In genomic region chr2:231385429-231385828, GRCh38 we compare ENCODE assay signal across 22 cellular contexts. TPM values are rescaled to one million over a fixed set of nuclear protein-coding genes. Genes with fewer than 3 reads are reported as not detected.
A peak's percentile ranks its signal among the peaks of the same experiment; 100 is the strongest.
DNase-seq lines count a peak whose midpoint lies in the region; ATAC-seq, FAIRE-seq and TF ChIP-seq lines count a peak whose summit lies in the region.
"Had no signal": no experiment of that assay in that cellular context is flagged by ENCODE, and none has a peak within 500 bp of the region (broad histone marks: within the 10 kb centered on the region; RNA-seq: fewer than 3 reads in every experiment).

No MANE protein-coding gene starts in this region.

- H3K79me1 ChIP-seq in H1 (ENCODE audit: low read depth, low read length), result no peaks in the 10 kb centered on the region

- H3K4me2 ChIP-seq in H1 (ENCODE audit: insufficient read depth in 1 of 2, low read depth in 2 of 2, low read length in 2 of 2) (no peak overlapping the region), HepG2 (ENCODE audit: low read depth, low read length) (no peak overlapping the region), smooth muscle cell (no peak overlapping the region)

- POLR2A ChIA-PET in H1 (lab: Charles Lee; ENCODE audit: partially characterized antibody) (no interaction called here), HepG2 (lab: Yijun Ruan, JAX) (no interaction called here)

- FAIRE-seq in H1 (lab: Jason Lieb, UNC), result no peak
- peak; percentile 61 for FAIRE-seq in HepG2 (lab: Jason Lieb, UNC)
- FAIRE-seq: GM12878, GM18507, H54, HTR-8/SVneo had no signal

- H3K4me1 ChIP-seq in H1 (replicated peaks in 1 of 4; ENCODE audit: control insufficient read depth in 3 of 4, insufficient read depth in 4 of 4, low read length in 3 of 4) (peaks cover 0 to 9% (median 2%) of the 10 kb centered on the region in 4 experiments; a peak in 6 of 7 replicates), HepG2 (ENCODE audit: insufficient read depth, low read length) (peaks cover 25% of the 10 kb centered on the region), smooth muscle cell (ENCODE audit: low read depth) (no peaks in the 10 kb centered on the region)

- H3F3A ChIP-seq in smooth muscle cell (ENCODE audit: low read depth), result no peaks in the 10 kb centered on the region

- peak overlapping the region; percentile 4 for H3K4me3 Mint-ChIP-seq in natural killer cell treated with Interleukin-12 subunit alpha and Interleukin-12 subunit beta and Interleukin-15 and Interleukin-18, amount 100 ng/mL, for 72 hours
- H3K4me3 Mint-ChIP-seq: CD4-positive, CD25-positive, alpha-beta regulatory T cell; CD8-positive, alpha-beta memory T cell had no signal

- TF ChIP-seq POLR2A in GM18505 (IDR thresholded peaks at IDR 0.05; ENCODE audit: borderline replicate concordance, extremely low read depth, insufficient read depth, insufficient read length) (peak; percentile 29), H1 (IDR thresholded peaks at IDR 0.05; ENCODE audit: control extremely low read depth in 1 of 2, low read depth in 2 of 2, low read length in 2 of 2) (no peak), HepG2 (IDR thresholded peaks at IDR 0.05; ENCODE audit: insufficient read depth in 1 of 2, low read depth in 2 of 2, low read length in 2 of 2) (no peak)

- H3K4me3 ChIP-seq in H1 (ENCODE audit: extremely low read depth in 1 of 4, insufficient read depth in 2 of 4, low read depth in 3 of 4, low read length in 4 of 4) (no peak overlapping the region), HepG2 (replicated peaks in 1 of 3; ENCODE audit: insufficient read depth in 1 of 3, low read depth in 2 of 3, low read length in 3 of 3) (no peak overlapping the region), smooth muscle cell (no peak overlapping the region)
- H3K4me3 ChIP-seq: BLaER1 treated with 17β-estradiol and CSF1 and Interleukin-3, amounts not matched to agents 10 nM and 100 nM; GM12878; GM23248 had no signal

- no peak overlapping the region for H3K27ac Mint-ChIP-seq in natural killer cell treated with Interleukin-12 subunit alpha and Interleukin-12 subunit beta and Interleukin-15 and Interleukin-18, amount 100 ng/mL, for 72 hours
- H3K27ac Mint-ChIP-seq: CD4-positive, CD25-positive, alpha-beta regulatory T cell; CD8-positive, alpha-beta memory T cell had no signal

- no peak overlapping the region for H4K91ac ChIP-seq in H1 (replicated peaks; ENCODE audit: insufficient read length, low read length)

- H3K27ac ChIP-seq in H1 (ENCODE audit: low read depth, low read length) (no peak overlapping the region), HepG2 (ENCODE audit: extremely low read length, insufficient read depth, low read length) (no peak overlapping the region), smooth muscle cell (ENCODE audit: low read depth) (no peak overlapping the region)
- H3K27ac ChIP-seq: BLaER1 treated with 17β-estradiol and CSF1 and Interleukin-3, amounts not matched to agents 10 nM and 100 nM; GM23248 had no signal

- no peak overlapping the region for H3K18ac ChIP-seq in H1 (ENCODE audit: extremely low read depth, low read length)

- H3K56ac ChIP-seq in H1 (replicated peaks; ENCODE audit: insufficient read length, low read depth, low read length), result no peak overlapping the region

- H3K9me3 ChIP-seq in H1 (ENCODE audit: insufficient read depth in 2 of 2, low read depth in 1 of 2, low read length in 1 of 2) (peaks cover 3% of the 10 kb centered on the region in 2 experiments; a peak in 1 of 4 replicates), HepG2 (ENCODE audit: low read length) (no peaks in the 10 kb centered on the region), smooth muscle cell (replicated peaks; ENCODE audit: low read depth) (no peaks in the 10 kb centered on the region)

- H3K36me3 Mint-ChIP-seq in natural killer cell treated with Interleukin-12 subunit alpha and Interleukin-12 subunit beta and Interleukin-15 and Interleukin-18, amount 100 ng/mL, for 72 hours, result peaks cover 5% of the 10 kb centered on the region
- H3K36me3 Mint-ChIP-seq: CD4-positive, CD25-positive, alpha-beta regulatory T cell had no signal

- no peak overlapping the region for H2AFZ ChIP-seq in H1 (ENCODE audit: low read length)
- no peak overlapping the region for H2AFZ ChIP-seq in HepG2 (ENCODE audit: low read length)
- no peak overlapping the region for H2AFZ ChIP-seq in smooth muscle cell (ENCODE audit: low read depth)
- H2AFZ ChIP-seq: GM23248 had no signal

- no peaks in the 10 kb centered on the region for H3K27me3 Mint-ChIP-seq in natural killer cell treated with Interleukin-12 subunit alpha and Interleukin-12 subunit beta and Interleukin-15 and Interleukin-18, amount 100 ng/mL, for 72 hours

- H4K8ac ChIP-seq in H1 (ENCODE audit: extremely low read depth, insufficient read depth, low read length), result no peak overlapping the region

- H3K79me2 ChIP-seq in H1 (ENCODE audit: control insufficient read depth in 1 of 2, insufficient read depth in 2 of 2, low read length in 2 of 2) (no peaks in the 10 kb centered on the region), HepG2 (ENCODE audit: insufficient read depth, low read length) (no peaks in the 10 kb centered on the region), smooth muscle cell (ENCODE audit: low read depth) (no peaks in the 10 kb centered on the region)

- TF ChIP-seq CTCF in H1 (IDR thresholded peaks at IDR 0.05; ENCODE audit: control extremely low read depth in 1 of 3, insufficient read depth in 1 of 3, low read depth in 1 of 3, low read length in 3 of 3) (no peak), HepG2 (CRISPR knock-in tag; IDR thresholded peaks at IDR 0.05) (no peak), smooth muscle cell (IDR thresholded peaks at IDR 0.05; ENCODE audit: borderline replicate concordance, insufficient read depth, poor library complexity, severe bottlenecking) (no peak)

- in situ Hi-C loops in HepG2 (cut with HindIII; ENCODE audit: extremely low pct_ligation_motif_present, low pct_unique_long_range_greater_than_20kb), result no loop called here

- H3K4ac ChIP-seq in H1 (replicated peaks; ENCODE audit: insufficient read length, low read depth, low read length), result no peak overlapping the region

- H4K20me1 ChIP-seq in H1 (replicated peaks in 1 of 2; ENCODE audit: control insufficient read depth in 1 of 2, insufficient read depth in 2 of 2, low read length in 2 of 2) (no peaks in the 10 kb centered on the region), HepG2 (ENCODE audit: insufficient read depth, low read length) (no peaks in the 10 kb centered on the region), smooth muscle cell (ENCODE audit: low read depth) (no peaks in the 10 kb centered on the region)
- H4K20me1 ChIP-seq: BLaER1 treated with 17β-estradiol and CSF1 and Interleukin-3, amounts not matched to agents 10 nM and 100 nM had no signal

- no peaks in the 10 kb centered on the region for H3K36me3 ChIP-seq in H1 (ENCODE audit: control insufficient read depth in 2 of 4, insufficient read depth in 4 of 4, low read length in 3 of 4)
- H3K36me3 ChIP-seq in HepG2 (replicated peaks in 1 of 2; ENCODE audit: control insufficient read depth in 1 of 2, insufficient read depth in 2 of 2, low read length in 2 of 2), result no peaks in the 10 kb centered on the region
- H3K36me3 ChIP-seq in smooth muscle cell (ENCODE audit: low read depth), result no peaks in the 10 kb centered on the region

- peaks cover 8% of the 10 kb centered on the region for H3K23me2 ChIP-seq in H1 (ENCODE audit: low read depth, low read length)

- no peak overlapping the region for H4K5ac ChIP-seq in H1 (ENCODE audit: insufficient read length, low read depth, low read length)

- TF ChIP-seq EP300 in H1 (IDR thresholded peaks at IDR 0.05; ENCODE audit: borderline replicate concordance in 1 of 2, low read depth in 2 of 2, low read length in 2 of 2) (no peak), HepG2 (IDR thresholded peaks at IDR 0.05; ENCODE audit: low read depth in 2 of 2, low read length in 2 of 2) (no peak), HepG2 (CRISPR knock-in tag; IDR thresholded peaks at IDR 0.05; ENCODE audit: borderline replicate concordance) (no peak)

- H3K9ac ChIP-seq in H1 (replicated peaks in 1 of 4; ENCODE audit: extremely low read depth in 1 of 4, low read depth in 3 of 4, low read length in 3 of 4) (no peak overlapping the region), HepG2 (ENCODE audit: insufficient read depth, low read depth, low read length) (no peak overlapping the region), smooth muscle cell (ENCODE audit: low read depth) (no peak overlapping the region)
- H3K9ac ChIP-seq: BLaER1 treated with 17β-estradiol and CSF1 and Interleukin-3, amounts not matched to agents 10 nM and 100 nM; GM23248 had no signal

- H2BK5ac ChIP-seq in H1 (ENCODE audit: low read depth, low read length), result peak overlapping the region; percentile 17; the same call in 1 of the 2 replicates

- peak overlapping the region; percentile 92; the same call in 1 of the 2 replicates for H2BK12ac ChIP-seq in H1 (ENCODE audit: low read depth, low read length)

- 91% methylated on average over 5 of the region's 5 CpGs; no CpG with 5 or more reads in 1 of the 2 experiments for WGBS in H1 (ENCODE audit: extremely low coverage in 1 of 2, insufficient coverage in 1 of 2, insufficient read length in 1 of 2, insufficient replicate concordance in 2 of 2, low coverage in 1 of 2, low lambda C conversion rate in 2 of 2, missing lambda C conversion rate in 1 of 2), 2 experiments
- 9% methylated on average over 5 of the region's 5 CpGs for WGBS in HepG2 (ENCODE audit: low lambda C conversion rate)
- WGBS in smooth muscle cell (ENCODE audit: low lambda C conversion rate), result 96% methylated on average over 5 of the region's 5 CpGs

- H2BK120ac ChIP-seq in H1 (replicated peaks; ENCODE audit: low read depth, low read length), result no peak overlapping the region

- peaks cover 7% of the 10 kb centered on the region for H3K9me3 Mint-ChIP-seq in natural killer cell treated with Interleukin-12 subunit alpha and Interleukin-12 subunit beta and Interleukin-15 and Interleukin-18, amount 100 ng/mL, for 72 hours

- no TSS peak for BruUV-seq in HepG2 (replicated peaks; lab: Mats Ljungman, UMichigan)

- CTCF ChIA-PET in H1 (lab: Charles Lee; ENCODE audit: partially characterized antibody), result interaction anchor here (1.0 to 29.5 kb wide), 6 partner anchors 9 to 158 kb away, joined by 3 to 617 read pairs (median 7); partner anchors contain the start of gene B3GNT7
- CTCF ChIA-PET in HepG2 (lab: Yijun Ruan, JAX; ENCODE audit: low intra/inter-chr PET ratio, low total read pairs), result no interaction called here

- no peak overlapping the region for H3K14ac ChIP-seq in H1 (ENCODE audit: insufficient read length)

- TF ChIP-seq RAD21 in H1 (IDR thresholded peaks at IDR 0.05 in 1 of 2, conservative IDR thresholded peaks at IDR 0.05 in 1 of 2; ENCODE audit: low read depth in 2 of 2, low read length in 2 of 2) (no peak), HepG2 (CRISPR knock-in tag; IDR thresholded peaks at IDR 0.05) (no peak)

- no peak overlapping the region for H3K23ac ChIP-seq in H1 (ENCODE audit: insufficient read length)

- intact Hi-C loops in HepG2 (cut with micrococcal nuclease; ENCODE audit: unreplicated experiment), result no loop called here

- 0 out of 2 replicates have a peak overlapping the region, but pooled peaks have one; percentile 75 for H2BK20ac ChIP-seq in H1 (ENCODE audit: low read length)

- H2BK15ac ChIP-seq in H1 (ENCODE audit: low read length), result peak overlapping the region; percentile 65; the same call in 1 of the 2 replicates

- no peaks in the 10 kb centered on the region for H3K27me3 ChIP-seq in H1 (replicated peaks in 1 of 4; ENCODE audit: control insufficient read depth in 3 of 4, extremely low read depth in 1 of 4, insufficient read depth in 3 of 4, low read length in 3 of 4)
- H3K27me3 ChIP-seq in HepG2 (ENCODE audit: control insufficient read depth in 1 of 2, insufficient read depth in 2 of 2, low read length in 2 of 2), result peaks cover 0 to 26% of the 10 kb centered on the region in 2 experiments
- no peaks in the 10 kb centered on the region for H3K27me3 ChIP-seq in smooth muscle cell (ENCODE audit: low read depth)
- H3K27me3 ChIP-seq: BLaER1 treated with 17β-estradiol and CSF1 and Interleukin-3, amounts not matched to agents 10 nM and 100 nM had no signal

- H3K4me1 Mint-ChIP-seq in natural killer cell treated with Interleukin-12 subunit alpha and Interleukin-12 subunit beta and Interleukin-15 and Interleukin-18, amount 100 ng/mL, for 72 hours (ENCODE audit: low read depth in 2 of 2), result peaks cover 45 to 59% of the 10 kb centered on the region in 2 donors
- H3K4me1 Mint-ChIP-seq: CD4-positive, CD25-positive, alpha-beta regulatory T cell; CD8-positive, alpha-beta memory T cell had no signal

- peak overlapping the region; percentile 56; the same call in 1 of the 2 replicates for H2AK5ac ChIP-seq in H1 (ENCODE audit: low read depth, low read length)

- DNase-seq in H1 (ENCODE audit: low read depth in 1 of 2, low spot score in 2 of 2), result no peak
- DNase-seq in HepG2 (ENCODE audit: low spot score), result no peak
- no peak for DNase-seq in natural killer cell treated with Interleukin-12 subunit alpha and Interleukin-12 subunit beta and Interleukin-15 and Interleukin-18, amount 100 ng/mL, for 72 hours (ENCODE audit: low spot score)
- no peak for DNase-seq in NCI-H748 (lab: John Stamatoyannopoulos, UW; ENCODE audit: unreplicated experiment)
- no peak for DNase-seq in C1 segment of cervical spinal cord (lab: John Stamatoyannopoulos, UW)
- DNase-seq in smooth muscle cell (lab: John Stamatoyannopoulos, UW; ENCODE audit: unreplicated experiment), result no peak
- no peak for DNase-seq in OCI-M2 (lab: John Stamatoyannopoulos, UW; ENCODE audit: unreplicated experiment)
- DNase-seq: 8988T; CD4-positive, CD25-positive, alpha-beta regulatory T cell; CD8-positive, alpha-beta memory T cell; COR-L47; DMS 273 treated with DMSO at 0.1 percent for 48 hours; DMS53; DND-41 had no signal

- ATAC-seq in GM18505 (IDR thresholded peaks at IDR 0.05; ENCODE audit: unreplicated experiment) (no peak), HepG2 (no peak)
- ATAC-seq in natural killer cell treated with Interleukin-12 subunit alpha and Interleukin-12 subunit beta and Interleukin-15 and Interleukin-18, amount 100 ng/mL, for 72 hours, result no peak
- ATAC-seq: GM12878 had no signal

RNA-seq across cellular contexts. Expression of gene B3GNT7, which starts 10.1 kb away (rescaled TPM):
- total RNA-seq in H1 (2021; fragmentation: NEBNext Ultra II Directional; extraction: Animal tissue kit (Norgen Biotek cat#: 25700)), result 72.5 and 73.1 TPM in 2 replicates
- 26.4 and 27.7 TPM in 2 replicates for polyA plus RNA-seq in H1 (2011; rRNA removed)
- 15.1 TPM for polyA plus RNA-seq in H1 (2011; cell fraction: cytosol; rRNA removed)
- polyA plus RNA-seq in H1 (2011; cell fraction: nucleus; rRNA removed), result 33.9 TPM
- 54.0 to 78.2 TPM (median 68.9 TPM) in 4 replicates for polyA plus RNA-seq in H1 (2012, experiment 1 of 2)
- polyA plus RNA-seq in H1 (2012, experiment 2 of 2), result 70.7 TPM
- 150 TPM for polyA plus RNA-seq in H1 (2013, experiment 1 of 2)
- polyA plus RNA-seq in H1 (2013, experiment 2 of 2), result 144 TPM
- 19.3 and 21.6 TPM in 2 replicates for polyA minus RNA-seq in H1 (2011; rRNA and poly(A)+ RNA removed)
- 41.2 TPM for polyA minus RNA-seq in H1 (2011; cell fraction: cytosol; rRNA and poly(A)+ RNA removed)
- polyA minus RNA-seq in H1 (2011; cell fraction: nucleus; rRNA and poly(A)+ RNA removed), result 19.9 TPM
- total RNA-seq in HepG2 (2016; rRNA removed; fragmentation: Illumina TruSeq; extraction: Trizol), result 0.24 TPM in 1 of 2 replicates, not detected in the other
- 0.18 TPM in 1 of 2 replicates, not detected in the other for total RNA-seq in HepG2 (2016; cell fraction: cytosol; rRNA removed; fragmentation: Illumina TruSeq; extraction: Trizol; ENCODE audit: low read depth)
- total RNA-seq in HepG2 (2016; cell fraction: insoluble cytoplasmic fraction; rRNA removed; fragmentation: Illumina TruSeq; extraction: Trizol), result 0.13 and 0.24 TPM in 2 replicates
- 0.07 and 0.19 TPM in 2 replicates for total RNA-seq in HepG2 (2016; cell fraction: membrane; rRNA removed; fragmentation: Illumina TruSeq; extraction: Trizol)
- 0.28 and 0.59 TPM in 2 replicates for total RNA-seq in HepG2 (2016; cell fraction: nucleus; rRNA removed; fragmentation: Illumina TruSeq; extraction: Trizol)
- polyA plus RNA-seq in HepG2 (2011; rRNA removed), result 0.04 and 0.12 TPM in 2 replicates
- 0.12 and 0.30 TPM in 2 replicates for polyA plus RNA-seq in HepG2 (2011; cell fraction: cytosol; rRNA removed)
- polyA plus RNA-seq in HepG2 (2011; cell fraction: nucleus; rRNA removed), result 0.21 and 0.24 TPM in 2 replicates
- polyA plus RNA-seq in HepG2 (2012), result 0.07 TPM in 1 of 2 replicates, not detected in the other
- 0.03 and 0.06 TPM in 2 replicates for polyA plus RNA-seq in HepG2 (2016; cell fraction: cytosol; fragmentation: Illumina TruSeq; extraction: Trizol; ENCODE audit: low read depth)
- polyA plus RNA-seq in HepG2 (2016; cell fraction: insoluble cytoplasmic fraction; fragmentation: Illumina TruSeq; extraction: Trizol; ENCODE audit: low read depth), result 0.20 TPM in 1 of 2 replicates, not detected in the other
- 0.10 and 0.13 TPM in 2 replicates for polyA plus RNA-seq in HepG2 (2016; cell fraction: membrane; fragmentation: Illumina TruSeq; extraction: Trizol; ENCODE audit: low read depth)
- polyA plus RNA-seq in HepG2 (2016; cell fraction: nucleus; fragmentation: Illumina TruSeq; extraction: Trizol; ENCODE audit: insufficient read depth, low read depth), result 0.40 and 0.51 TPM in 2 replicates
- 0.09 and 1.4 TPM in 2 replicates for polyA minus RNA-seq in HepG2 (2011; rRNA and poly(A)+ RNA removed; ENCODE audit: low replicate concordance)
- polyA minus RNA-seq in HepG2 (2011; cell fraction: cytosol; rRNA and poly(A)+ RNA removed), result 0.35 and 0.59 TPM in 2 replicates
- polyA minus RNA-seq in HepG2 (2011; cell fraction: nucleus; rRNA and poly(A)+ RNA removed), result 0.64 TPM in 1 of 2 replicates, not detected in the other
- total RNA-seq in natural killer cell treated with Interleukin-12 subunit alpha and Interleukin-12 subunit beta and Interleukin-15 and Interleukin-18, amount 100 ng/mL, for 72 hours, result 10 to 100 TPM; 12.6 to 20.1 TPM
- 0.85 and 1.5 TPM in 2 replicates for total RNA-seq in smooth muscle cell
- 0.62 and 1.0 TPM in 2 replicates for polyA plus RNA-seq in smooth muscle cell
- total RNA-seq: A673; CD4-positive, CD25-positive, alpha-beta regulatory T cell; GM23248 had no signal
- polyA plus RNA-seq: CD4-positive, CD25-positive, alpha-beta regulatory T cell; GM23248 had no signal
